Comparison of ENCODE assay signal across 19 cellular contexts in genomic region chr7:2861509-2861908, GRCh38. TPM values are rescaled to one million over a fixed set of nuclear protein-coding genes. Genes with fewer than 3 reads are reported as not detected.
DNase-seq lines count a peak whose midpoint lies in the region; ATAC-seq, FAIRE-seq and TF ChIP-seq lines count a peak whose summit lies in the region.
"Had no signal": no experiment of that assay in that cellular context is flagged by ENCODE, and none has a peak within 500 bp of the region (broad histone marks: within the 10 kb centered on the region; RNA-seq: fewer than 3 reads in every experiment).

No MANE protein-coding gene starts in this region.

- WGBS in body of pancreas, 2 donors, result 81% methylated on average over 4 of the region's 4 CpGs
- 93 to 96% methylated on average over 4 of the region's 4 CpGs for whole genome bisulfite sequencing in upper lobe of left lung, 2 donors

- H3K4me2 ChIP-seq in BLaER1, result peak overlapping the region; percentile 89; the same call in 1 of the 2 replicates

- ATAC-seq in body of pancreas (no peak), upper lobe of left lung (ENCODE audit: low FRiP score in 2 of 2) (no peak)
- ATAC-seq: CD8-positive, alpha-beta T cell; HCT116 had no signal

- DNase-seq in body of pancreas, result no peak
- no peak for DNase-seq in urothelium cell line (ENCODE audit: low spot score)
- DNase-seq in AML-193 (lab: John Stamatoyannopoulos, UW), result no peak
- no peak for DNase-seq in upper lobe of left lung
- DNase-seq in posterior vena cava (ENCODE audit: low spot score), result no peak
- DNase-seq: ACHN; CD8-positive, alpha-beta T cell; DMS 273 treated with DMSO at 0.1 percent for 48 hours; GOT3; H7; HFFc6; KG1 had no signal

- intact Hi-C loops in body of pancreas (cut with DNase I), result no loop called here
- intact Hi-C loops in posterior vena cava (cut with DNase I), result loop anchor here in 1 of 2 donors (5.0 kb wide), 1 partner anchor 99 kb away; no protein-coding TSS in a partner anchor

- TF ChIP-seq POLR2A in body of pancreas (IDR thresholded peaks at IDR 0.05) (no peak), upper lobe of left lung (IDR thresholded peaks at IDR 0.05) (no peak)

- H3K27me3 ChIP-seq in BLaER1 (no peaks in the 10 kb centered on the region), body of pancreas (no peaks in the 10 kb centered on the region), upper lobe of left lung (no peaks in the 10 kb centered on the region)

- H3K27ac ChIP-seq in BLaER1, result no peak overlapping the region
- peak overlapping the region; percentile 80 for H3K27ac ChIP-seq in VCaP
- peak overlapping the region in 3 of 4 donors; percentile 77 to 92 (median 86) for H3K27ac ChIP-seq in body of pancreas
- H3K27ac ChIP-seq in upper lobe of left lung, result no peak overlapping the region

- H3K4me3 ChIP-seq in BLaER1 (no peak overlapping the region), body of pancreas (no peak overlapping the region), upper lobe of left lung (no peak overlapping the region)

- no peaks in the 10 kb centered on the region for H4K20me1 ChIP-seq in BLaER1

- no peaks in the 10 kb centered on the region for H3K9me3 ChIP-seq in BLaER1
- no peaks in the 10 kb centered on the region for H3K9me3 ChIP-seq in body of pancreas
- no peaks in the 10 kb centered on the region for H3K9me3 ChIP-seq in upper lobe of left lung

- peak; percentile 66 for FAIRE-seq in urothelium cell line (lab: Jason Lieb, UNC)
- FAIRE-seq: A204.1, G401.6, GM12892, HTR-8/SVneo had no signal

- H3K4me1 ChIP-seq in BLaER1, result peaks cover 78% of the 10 kb centered on the region
- H3K4me1 ChIP-seq in body of pancreas, result peaks cover 18% of the 10 kb centered on the region
- H3K4me1 ChIP-seq in upper lobe of left lung, result peaks cover 18 to 28% (median 24%) of the 10 kb centered on the region in 4 donors

- TF ChIP-seq EP300 in upper lobe of left lung (IDR thresholded peaks at IDR 0.05), result no peak

- no peak overlapping the region for H3K9ac ChIP-seq in BLaER1

- no peak for TF ChIP-seq CTCF in VCaP (conservative IDR thresholded peaks at IDR 0.05)
- no peak for TF ChIP-seq CTCF in body of pancreas (IDR thresholded peaks at IDR 0.05)
- TF ChIP-seq CTCF in upper lobe of left lung (IDR thresholded peaks at IDR 0.05), result no peak

- peaks cover 29% of the 10 kb centered on the region for H3K36me3 ChIP-seq in BLaER1
- H3K36me3 ChIP-seq in body of pancreas (replicated peaks in 1 of 2; ENCODE audit: insufficient read depth in 1 of 2, low read depth in 2 of 2), result no peaks in the 10 kb centered on the region
- H3K36me3 ChIP-seq in upper lobe of left lung, result no peaks in the 10 kb centered on the region

RNA-seq across cellular contexts. Expression of gene GNA12, which starts 17.4 kb away (rescaled TPM):
- total RNA-seq in body of pancreas, result 10 to 100 TPM; 12.2 to 17.5 TPM
- total RNA-seq in upper lobe of left lung, result 10 to 100 TPM; 24.0 to 52.3 (median 35.7) TPM
- 10 to 100 TPM; 59.8 to 65.8 TPM for total RNA-seq in posterior vena cava

Comparison
In these comparisons a context has a peak if more than half of its experiments do, and no peak if none do; other contexts are left out.
1. H3K27ac ChIP-seq: peak in VCaP (single experiment) and body of pancreas (3 of 4); none in BLaER1 (single experiment) and upper lobe of left lung (0 of 4).